8 cellular contexts compared by ENCODE assay signal in the genomic region with DNA sequence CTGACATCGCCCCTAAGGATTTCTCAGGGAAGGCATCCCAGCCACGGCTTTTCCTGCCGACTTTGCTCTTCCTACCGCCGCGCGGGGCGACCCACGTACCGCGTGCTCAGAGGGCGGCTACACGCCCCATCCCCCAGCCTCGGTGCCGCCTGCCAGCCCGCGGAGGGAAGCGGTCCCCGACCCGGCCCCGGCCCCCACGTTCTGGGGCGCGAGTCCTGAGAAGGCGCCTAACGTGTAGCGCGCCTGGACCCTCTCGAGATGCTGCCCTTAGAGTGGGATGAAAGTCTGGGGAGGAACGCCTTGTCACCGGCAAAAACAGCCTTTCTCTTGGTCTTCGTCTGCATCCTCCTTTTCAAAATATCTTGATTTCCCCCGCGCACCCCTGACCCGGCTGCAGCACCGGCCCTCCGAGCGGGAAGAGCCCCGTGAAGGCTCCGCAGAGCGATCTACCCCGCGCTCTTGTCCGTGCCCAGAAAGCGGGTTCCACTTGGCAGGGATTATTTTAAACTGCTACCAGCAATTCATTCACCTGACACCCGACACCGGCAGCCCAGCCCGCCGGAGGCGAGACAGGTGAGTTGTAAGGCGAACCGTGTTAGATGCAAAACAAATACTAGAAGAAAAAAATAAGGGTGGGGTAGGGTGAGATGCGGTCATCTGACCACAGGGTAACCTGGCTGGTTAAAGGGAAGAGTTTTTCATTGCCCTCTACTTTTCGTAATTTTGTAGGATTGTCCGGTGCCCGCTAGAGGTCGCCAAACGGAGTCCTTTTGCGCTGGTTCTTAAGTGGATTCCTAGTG. TPM values are rescaled to one million over a fixed set of nuclear protein-coding genes. Genes with fewer than 3 reads are reported as not detected.
DNase-seq lines count a peak whose midpoint lies in the region; ATAC-seq and TF ChIP-seq lines count a peak whose summit lies in the region.

No MANE protein-coding gene starts in this region.

- H3K36me3 Mint-ChIP-seq in activated naive CD4-positive, alpha-beta T cell treated with anti-CD3 and anti-CD28 coated beads, Interleukin-2, amount 50 U/mL, for 24 hours = peaks cover 2% of the 10 kb centered on the region

- TF ChIP-seq POLR2A in HCT116 (IDR thresholded peaks at IDR 0.05; ENCODE audit: borderline replicate concordance, extremely low read depth, insufficient read depth, insufficient read length) = no peak

- H3K9ac ChIP-seq in ES-I3 (ENCODE audit: low read depth, low read length) = peak overlapping the region; percentile 61
- peak overlapping the region; percentile 69 for H3K9ac ChIP-seq in HCT116 (ENCODE audit: low read length)
- H3K9ac ChIP-seq in SK-N-MC (ENCODE audit: insufficient read length) = peak overlapping the region; percentile 77
- no peak overlapping the region for H3K9ac ChIP-seq in parathyroid adenoma

- no peaks in the 10 kb centered on the region for H3K9me2 ChIP-seq in HCT116 (ENCODE audit: insufficient read depth)

- peak; percentile 83 for TF ChIP-seq RAD21 in HCT116 (IDR thresholded peaks at IDR 0.05; ENCODE audit: low read depth)

- peak overlapping the region; percentile 76 for H3K27ac Mint-ChIP-seq in activated naive CD4-positive, alpha-beta T cell treated with anti-CD3 and anti-CD28 coated beads, Interleukin-2, amount 50 U/mL, for 24 hours

- H3K4me3 Mint-ChIP-seq in activated naive CD4-positive, alpha-beta T cell treated with anti-CD3 and anti-CD28 coated beads, Interleukin-2, amount 50 U/mL, for 24 hours = peak overlapping the region; percentile 94

- POLR2A ChIA-PET in HCT116 (lab: Charles Lee) = no interaction called here

- H3K4me1 ChIP-seq in ES-I3 (ENCODE audit: insufficient read depth, low read length) = peaks cover 16% of the 10 kb centered on the region
- peaks cover 0 to 21% of the 10 kb centered on the region in 2 experiments; a peak in 3 of 4 replicates for H3K4me1 ChIP-seq in HCT116 (ENCODE audit: control insufficient read depth in 1 of 2, insufficient read depth in 2 of 2, low read length in 2 of 2)
- peaks cover 5% of the 10 kb centered on the region for H3K4me1 ChIP-seq in parathyroid adenoma
- peaks cover 0 to 27% (median 19%) of the 10 kb centered on the region in 4 donors for H3K4me1 ChIP-seq in tibial artery

- H3K9me3 Mint-ChIP-seq in activated naive CD4-positive, alpha-beta T cell treated with anti-CD3 and anti-CD28 coated beads, Interleukin-2, amount 50 U/mL, for 24 hours = no peaks in the 10 kb centered on the region

- H3K4me3 ChIP-seq in HCT116 (replicated peaks in 1 of 2; ENCODE audit: low read depth in 1 of 2, low read length in 2 of 2) (peak overlapping the region; percentile 56 to 68), SK-N-MC (peak overlapping the region; percentile 95), parathyroid adenoma (ENCODE audit: low read depth, low read length) (peak overlapping the region; percentile 44), tibial artery (peak overlapping the region; percentile 51 to 60)

- H3K4me2 ChIP-seq in HCT116 (ENCODE audit: low read length) (peak overlapping the region; percentile 100), parathyroid adenoma (ENCODE audit: low read length) (peak overlapping the region; percentile 75)

- CTCF ChIA-PET in HCT116 (lab: Charles Lee) = no interaction called here

- no peaks in the 10 kb centered on the region for H4K20me1 ChIP-seq in HCT116 (ENCODE audit: insufficient read depth)

- DNase-seq in HCT116 (ENCODE audit: low read depth, low spot score) (peak; percentile 82), MV-4-11 (lab: John Stamatoyannopoulos, UW) (peak; percentile 57), SK-N-MC (ENCODE audit: low read depth, low spot score) (peak; percentile 63), head of caudate nucleus (peak; percentile 55 to 90 (median 76)), tibial artery (peak; percentile 45 to 76)

- H3K4me1 Mint-ChIP-seq in activated naive CD4-positive, alpha-beta T cell treated with anti-CD3 and anti-CD28 coated beads, Interleukin-2, amount 50 U/mL, for 24 hours = peaks cover 11% of the 10 kb centered on the region

- no peaks in the 10 kb centered on the region for H3K79me2 ChIP-seq in HCT116 (ENCODE audit: insufficient read depth, low read length)
- no peaks in the 10 kb centered on the region for H3K79me2 ChIP-seq in parathyroid adenoma

- H3K27me3 ChIP-seq in HCT116 (ENCODE audit: insufficient read depth, low read length) (no peaks in the 10 kb centered on the region), parathyroid adenoma (ENCODE audit: control insufficient read depth, insufficient read depth, low read length) (no peaks in the 10 kb centered on the region), tibial artery (peaks cover 4 to 45% of the 10 kb centered on the region in 2 donors)

- ATAC-seq in HCT116 = peak; percentile 73

- TF ChIP-seq CTCF in HCT116 (IDR thresholded peaks at IDR 0.05 in 2 of 3, conservative IDR thresholded peaks at IDR 0.05 in 1 of 3; ENCODE audit: borderline replicate concordance in 1 of 3, insufficient read depth in 1 of 3, low read depth in 2 of 3, low read length in 2 of 3) (peak; percentile 83 to 92 (median 85)), parathyroid adenoma (IDR thresholded peaks at IDR 0.05) (peak; percentile 89), tibial artery (IDR thresholded peaks at IDR 0.05) (peak; percentile 69 to 78)

- BruUV-seq in HCT116 (replicated peaks; lab: Mats Ljungman, UMichigan) = no TSS peak

- no peaks in the 10 kb centered on the region for H3K9me3 ChIP-seq in ES-I3 (ENCODE audit: control insufficient read depth, insufficient read depth, low read length)
- no peaks in the 10 kb centered on the region for H3K9me3 ChIP-seq in HCT116 (ENCODE audit: control insufficient read depth in 1 of 2, insufficient read depth in 1 of 2, low read depth in 1 of 2, low read length in 2 of 2)
- H3K9me3 ChIP-seq in SK-N-MC (ENCODE audit: low read depth, low read length) = no peaks in the 10 kb centered on the region
- H3K9me3 ChIP-seq in parathyroid adenoma (ENCODE audit: control insufficient read depth, low read length) = no peaks in the 10 kb centered on the region
- no peaks in the 10 kb centered on the region for H3K9me3 ChIP-seq in tibial artery

- peak overlapping the region; percentile 39; the same call in 1 of the 2 replicates for H3K27ac ChIP-seq in HCT116 (ENCODE audit: low read depth, low read length)
- no peak overlapping the region for H3K27ac ChIP-seq in SK-N-MC
- no peak overlapping the region for H3K27ac ChIP-seq in parathyroid adenoma
- no peak overlapping the region for H3K27ac ChIP-seq in tibial artery

- RAD21 ChIA-PET in HCT116 (lab: Charles Lee; ENCODE audit: low non-redundant PET in 1 of 2, low total read pairs in 2 of 2, uncharacterized antibody in 2 of 2, unreplicated experiment in 2 of 2) = no interaction called here

- H3K27me3 Mint-ChIP-seq in activated naive CD4-positive, alpha-beta T cell treated with anti-CD3 and anti-CD28 coated beads, Interleukin-2, amount 50 U/mL, for 24 hours = peaks cover 1% of the 10 kb centered on the region

- peak overlapping the region; percentile 66 for H2AFZ ChIP-seq in HCT116 (ENCODE audit: low read depth, low read length, poor library complexity, severe bottlenecking)
- H2AFZ ChIP-seq in parathyroid adenoma = peak overlapping the region; percentile 81

- H3K36me3 ChIP-seq in ES-I3 (ENCODE audit: insufficient read depth, low read length) = no peaks in the 10 kb centered on the region
- H3K36me3 ChIP-seq in HCT116 (ENCODE audit: control insufficient read depth in 1 of 2, insufficient read depth in 2 of 2, low read length in 2 of 2) = no peaks in the 10 kb centered on the region
- H3K36me3 ChIP-seq in SK-N-MC (ENCODE audit: insufficient read depth, low read length) = no peaks in the 10 kb centered on the region
- H3K36me3 ChIP-seq in parathyroid adenoma (ENCODE audit: control insufficient read depth, insufficient read depth, low read length) = no peaks in the 10 kb centered on the region
- H3K36me3 ChIP-seq in tibial artery = no peaks in the 10 kb centered on the region

- intact Hi-C loops in HCT116 (cut with micrococcal nuclease) (loop anchor here (1.0 to 10.0 kb wide), 2 partner anchors 169 to 280 kb away; no protein-coding TSS in a partner anchor), head of caudate nucleus (cut with DNase I) (loop anchor here (10.0 kb wide), 2 partner anchors 70 to 170 kb away; partner anchors contain the start of gene MTA3), tibial artery (cut with DNase I; ENCODE audit: low total_unique reads) (no loop called here)

TF ChIP-seq in HCT116, 20 proteins besides CTCF, POLR2A, EP300 and RAD21 (continues in another document):
- 0 out of 2 replicates have a peak, but pooled peaks have one; percentile 40 for TF ChIP-seq SIN3A (IDR thresholded peaks at IDR 0.05; ENCODE audit: low read depth)
- no peak for TF ChIP-seq FOSL1 (IDR thresholded peaks at IDR 0.05; ENCODE audit: low read depth)
- no peak for TF ChIP-seq REST (IDR thresholded peaks at IDR 0.05; ENCODE audit: low read depth)
- no peak for TF ChIP-seq EGR1 (IDR thresholded peaks at IDR 0.05; ENCODE audit: low read depth)
- TF ChIP-seq TCF7L2 (IDR thresholded peaks at IDR 0.05; ENCODE audit: borderline replicate concordance, extremely low read depth, insufficient read depth, insufficient read length) = no peak
- no peak for TF ChIP-seq SRF (IDR thresholded peaks at IDR 0.05; ENCODE audit: low read depth)
- TF ChIP-seq JUND (IDR thresholded peaks at IDR 0.05) = no peak
- TF ChIP-seq SP1 (IDR thresholded peaks at IDR 0.05; ENCODE audit: low read depth) = no peak

RNA-seq across cellular contexts. Expression of gene KCNG3, which starts 0.9 kb away (rescaled TPM):
- total RNA-seq in HCT116 (2021; ENCODE audit: unreplicated experiment) = 1.5 TPM
- polyA plus RNA-seq in HCT116 (2012) = 0.20 and 0.27 TPM in 2 replicates

Comparison
In these comparisons a context has a peak if more than half of its experiments do, and no peak if none do; other contexts are left out.
1. H3K4me3 ChIP-seq: peak in every context shown above with its lines; median percentile 95 in SK-N-MC; 62 in HCT116; 56 in tibial artery; 44 in parathyroid adenoma.